Comparison of ENCODE assay signal across 13 cellular contexts in the genomic region with DNA sequence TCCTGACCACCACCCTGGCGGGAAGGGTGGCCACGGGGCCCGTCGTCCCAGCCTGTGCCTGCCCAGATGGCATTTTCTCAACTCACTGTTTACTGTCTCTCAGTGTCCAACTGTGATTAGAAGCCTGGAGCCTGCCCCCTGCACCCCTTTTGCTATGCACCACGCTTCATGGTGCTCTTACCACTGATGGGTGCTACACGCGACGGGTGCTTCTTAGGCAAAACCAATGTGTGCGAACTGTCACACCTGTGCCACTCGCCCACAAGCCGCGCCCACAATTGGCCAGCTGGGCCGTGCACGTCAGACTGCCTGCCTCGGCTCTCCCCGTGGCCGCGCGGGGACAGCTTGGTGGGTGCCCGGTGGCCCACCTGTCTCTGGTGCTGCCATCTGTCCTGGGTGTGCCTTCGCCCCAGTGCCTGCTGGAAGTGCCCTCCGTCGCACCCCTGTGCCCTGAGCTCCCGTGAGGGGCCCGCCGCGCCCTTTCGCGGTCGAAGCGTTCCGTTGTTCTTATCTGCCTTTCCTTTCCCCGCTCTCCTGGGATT. TPM values are rescaled to one million over a fixed set of nuclear protein-coding genes. Genes with fewer than 3 reads are reported as not detected.
"Had no signal": no experiment of that assay in that cellular context is flagged by ENCODE, and none has a peak within 500 bp of the region (broad histone marks: within the 10 kb centered on the region; RNA-seq: fewer than 3 reads in every experiment).

No MANE protein-coding gene starts in this region.

- H3K4me1 ChIP-seq: breast epithelium, psoas muscle, upper lobe of left lung had no signal

- DNase-seq: activated CD4-positive, alpha-beta T cell treated with anti-CD3 and anti-CD28 coated beads for 4 hours; activated CD8-positive, alpha-beta memory T cell treated with anti-CD3 and anti-CD28 coated beads for 24 hours; anterior cingulate cortex; endodermal cell; naive thymus-derived CD8-positive, alpha-beta T cell; occipital lobe; stimulated activated CD4-positive, alpha-beta T cell treated with anti-CD3 and anti-CD28 coated beads, Interleukin-2, amount 100 ng/mL, for 24 hours had no signal

- H3K9me3 ChIP-seq: breast epithelium, psoas muscle, upper lobe of left lung had no signal

- H3K36me3 ChIP-seq: breast epithelium had no signal

- H3K27me3 ChIP-seq: breast epithelium, upper lobe of left lung had no signal

- H3K4me3 ChIP-seq: breast epithelium, lung, psoas muscle, upper lobe of left lung had no signal

- ATAC-seq: naive thymus-derived CD8-positive, alpha-beta T cell; psoas muscle; sciatic nerve had no signal

- H3K27ac ChIP-seq: breast epithelium, psoas muscle, upper lobe of left lung, VCaP had no signal

RNA-seq across cellular contexts. Expression of a gene that starts 15.1 kb away (rescaled TPM):
- total RNA-seq: occipital lobe, psoas muscle had no signal
